In genomic region chr16:9195301-9195700, GRCh38 we compare ENCODE assay signal across 17 cellular contexts.
DNase-seq lines count a peak whose midpoint lies in the region; ATAC-seq and TF ChIP-seq lines count a peak whose summit lies in the region.
"Had no signal": no experiment of that assay in that cellular context is flagged by ENCODE, and none has a peak within 500 bp of the region (broad histone marks: within the 10 kb centered on the region; RNA-seq: fewer than 3 reads in every experiment).

No MANE protein-coding gene starts in this region.

- H3K27me3 ChIP-seq in DND-41 (ENCODE audit: insufficient read depth, low read length, poor library complexity) = no peaks in the 10 kb centered on the region
- no peaks in the 10 kb centered on the region for H3K27me3 ChIP-seq in hepatocyte
- H3K27me3 ChIP-seq in smooth muscle cell (ENCODE audit: low read depth) = peaks cover 12% of the 10 kb centered on the region
- H3K27me3 ChIP-seq: BLaER1 treated with 17β-estradiol and CSF1 and Interleukin-3, amounts not matched to agents 10 nM and 100 nM had no signal

- H3K4me3 ChIP-seq in DND-41 (ENCODE audit: low read depth in 1 of 2, low read length in 2 of 2) (no peak overlapping the region), hepatocyte (no peak overlapping the region), smooth muscle cell (no peak overlapping the region)
- H3K4me3 ChIP-seq: BLaER1 treated with 17β-estradiol and CSF1 and Interleukin-3, amounts not matched to agents 10 nM and 100 nM; GM23248; HAP-1 had no signal

- no peak overlapping the region for H3K27ac Mint-ChIP-seq in activated T-cell treated with anti-CD3 and anti-CD28 coated beads, Interleukin-2, amount 50 U/mL, for 24 hours
- H3K27ac Mint-ChIP-seq: B cell; CD4-positive, CD25-positive, alpha-beta regulatory T cell; CD8-positive, alpha-beta memory T cell had no signal

- TF ChIP-seq CTCF in DND-41 (IDR thresholded peaks at IDR 0.05; ENCODE audit: borderline replicate concordance, extremely low read depth, low read length, poor library complexity, severe bottlenecking) (no peak), hepatocyte (IDR thresholded peaks at IDR 0.05; ENCODE audit: poor library complexity) (no peak), smooth muscle cell (IDR thresholded peaks at IDR 0.05; ENCODE audit: borderline replicate concordance, insufficient read depth, poor library complexity, severe bottlenecking) (no peak)

- H3K36me3 Mint-ChIP-seq in activated T-cell treated with anti-CD3 and anti-CD28 coated beads, Interleukin-2, amount 50 U/mL, for 24 hours (ENCODE audit: low read depth) = no peaks in the 10 kb centered on the region
- H3K36me3 Mint-ChIP-seq: CD4-positive, CD25-positive, alpha-beta regulatory T cell; CD8-positive, alpha-beta memory T cell had no signal

- peaks cover 10% of the 10 kb centered on the region for H3K27me3 Mint-ChIP-seq in activated T-cell treated with anti-CD3 and anti-CD28 coated beads, Interleukin-2, amount 50 U/mL, for 24 hours
- H3K27me3 Mint-ChIP-seq: CD4-positive, CD25-positive, alpha-beta regulatory T cell had no signal

- H3K9me3 ChIP-seq in DND-41 (ENCODE audit: insufficient read depth, low read length, severe bottlenecking) = no peaks in the 10 kb centered on the region
- no peaks in the 10 kb centered on the region for H3K9me3 ChIP-seq in hepatocyte (ENCODE audit: low read depth)
- H3K9me3 ChIP-seq in smooth muscle cell (replicated peaks; ENCODE audit: low read depth) = no peaks in the 10 kb centered on the region
- H3K9me3 ChIP-seq: HAP-1 had no signal

- ATAC-seq in Right ventricle myocardium superior (ENCODE audit: poor library complexity) = peak; percentile 41
- ATAC-seq in Right ventricle myocardium inferior = no peak
- no peak for ATAC-seq in DND-41 (ENCODE audit: insufficient read depth, low read depth)

- intact Hi-C loops in Right ventricle myocardium superior (cut with DNase I) (no loop called here), Right ventricle myocardium inferior (cut with DNase I) (no loop called here)

- WGBS in hepatocyte (ENCODE audit: low lambda C conversion rate, missing lambda C conversion rate) = 34% methylated on average over 6 of the region's 6 CpGs
- 24% methylated on average over 6 of the region's 6 CpGs for WGBS in smooth muscle cell (ENCODE audit: low lambda C conversion rate)

- H3K9me3 Mint-ChIP-seq in activated T-cell treated with anti-CD3 and anti-CD28 coated beads, Interleukin-2, amount 50 U/mL, for 24 hours = no peaks in the 10 kb centered on the region
- H3K9me3 Mint-ChIP-seq: CD8-positive, alpha-beta memory T cell had no signal

- H3K9ac ChIP-seq in DND-41 (ENCODE audit: low read depth, low read length) (no peak overlapping the region), smooth muscle cell (ENCODE audit: low read depth) (no peak overlapping the region)
- H3K9ac ChIP-seq: BLaER1 treated with 17β-estradiol and CSF1 and Interleukin-3, amounts not matched to agents 10 nM and 100 nM; GM23248 had no signal

- H3K4me3 Mint-ChIP-seq in activated T-cell treated with anti-CD3 and anti-CD28 coated beads, Interleukin-2, amount 50 U/mL, for 24 hours = no peak overlapping the region
- H3K4me3 Mint-ChIP-seq: B cell; CD4-positive, CD25-positive, alpha-beta regulatory T cell; CD8-positive, alpha-beta memory T cell had no signal

- H4K20me1 ChIP-seq in DND-41 (ENCODE audit: insufficient read depth, low read length) = no peaks in the 10 kb centered on the region
- H4K20me1 ChIP-seq in hepatocyte (ENCODE audit: insufficient read depth, poor library complexity, severe bottlenecking) = no peaks in the 10 kb centered on the region
- H4K20me1 ChIP-seq in smooth muscle cell (ENCODE audit: low read depth) = no peaks in the 10 kb centered on the region
- H4K20me1 ChIP-seq: BLaER1 treated with 17β-estradiol and CSF1 and Interleukin-3, amounts not matched to agents 10 nM and 100 nM had no signal

- H3K4me2 ChIP-seq in DND-41 (ENCODE audit: insufficient read depth, low read length) (no peak overlapping the region), hepatocyte (no peak overlapping the region), smooth muscle cell (no peak overlapping the region)
- H3K4me2 ChIP-seq: BLaER1 treated with 17β-estradiol and CSF1 and Interleukin-3, amounts not matched to agents 10 nM and 100 nM had no signal

- DNase-seq in Right ventricle myocardium superior = no peak
- DNase-seq in Right ventricle myocardium inferior (ENCODE audit: missing footprints) = no peak
- DNase-seq in DND-41 = peak; percentile 6
- peak; percentile 17 for DNase-seq in hepatocyte (ENCODE audit: low spot score)
- peak; percentile 7 for DNase-seq in smooth muscle cell (lab: John Stamatoyannopoulos, UW; ENCODE audit: unreplicated experiment)
- DNase-seq in NOMO-1 treated with DMSO at 0.1 percent for 48 hours (lab: John Stamatoyannopoulos, UW; ENCODE audit: unreplicated experiment) = no peak
- DNase-seq in activated T-cell treated with anti-CD3 and anti-CD28 coated beads, Interleukin-2, amount 50 U/mL, for 24 hours = no peak
- DNase-seq: CD4-positive, CD25-positive, alpha-beta regulatory T cell; CD8-positive, alpha-beta memory T cell; COR-L47; GDM1; GM23248; IMR-90 had no signal

- H3K9me2 ChIP-seq in hepatocyte (replicated peaks; ENCODE audit: insufficient read depth) = no peaks in the 10 kb centered on the region

- H3K36me3 ChIP-seq in DND-41 (ENCODE audit: insufficient read depth, low read length) (no peaks in the 10 kb centered on the region), hepatocyte (replicated peaks; ENCODE audit: insufficient read depth, low read depth) (no peaks in the 10 kb centered on the region), smooth muscle cell (ENCODE audit: low read depth) (no peaks in the 10 kb centered on the region)
- H3K36me3 ChIP-seq: BLaER1 treated with 17β-estradiol and CSF1 and Interleukin-3, amounts not matched to agents 10 nM and 100 nM; HAP-1 had no signal

- H3K4me1 Mint-ChIP-seq in activated T-cell treated with anti-CD3 and anti-CD28 coated beads, Interleukin-2, amount 50 U/mL, for 24 hours (ENCODE audit: low read depth) = no peaks in the 10 kb centered on the region
- H3K4me1 Mint-ChIP-seq: B cell; CD4-positive, CD25-positive, alpha-beta regulatory T cell; CD8-positive, alpha-beta memory T cell had no signal

- no peaks in the 10 kb centered on the region for H3F3A ChIP-seq in smooth muscle cell (ENCODE audit: low read depth)

- H2AFZ ChIP-seq in DND-41 (ENCODE audit: low read depth, low read length) = no peak overlapping the region
- no peak overlapping the region for H2AFZ ChIP-seq in hepatocyte
- no peak overlapping the region for H2AFZ ChIP-seq in smooth muscle cell (ENCODE audit: low read depth)
- H2AFZ ChIP-seq: GM23248 had no signal

- H3K27ac ChIP-seq in DND-41 (ENCODE audit: low read length) (no peak overlapping the region), hepatocyte (no peak overlapping the region), smooth muscle cell (ENCODE audit: low read depth) (no peak overlapping the region)
- H3K27ac ChIP-seq: 22Rv1; BLaER1 treated with 17β-estradiol and CSF1 and Interleukin-3, amounts not matched to agents 10 nM and 100 nM; GM23248 had no signal

- H3K79me2 ChIP-seq in DND-41 (ENCODE audit: insufficient read depth, low read length) = no peaks in the 10 kb centered on the region
- H3K79me2 ChIP-seq in hepatocyte = no peaks in the 10 kb centered on the region
- no peaks in the 10 kb centered on the region for H3K79me2 ChIP-seq in smooth muscle cell (ENCODE audit: low read depth)

- no peaks in the 10 kb centered on the region for H3K4me1 ChIP-seq in DND-41 (ENCODE audit: insufficient read depth, low read length)
- H3K4me1 ChIP-seq in hepatocyte (ENCODE audit: insufficient read depth) = no peaks in the 10 kb centered on the region
- H3K4me1 ChIP-seq in smooth muscle cell (ENCODE audit: low read depth) = no peaks in the 10 kb centered on the region
- H3K4me1 ChIP-seq: BLaER1 treated with 17β-estradiol and CSF1 and Interleukin-3, amounts not matched to agents 10 nM and 100 nM; HAP-1 had no signal

Comparison
In these comparisons a context has a peak if more than half of its experiments do, and no peak if none do; other contexts are left out.
1. DNase-seq: peak in DND-41 (single experiment), hepatocyte (single experiment) and smooth muscle cell (single experiment); none in Right ventricle myocardium superior (single experiment), Right ventricle myocardium inferior (single experiment), NOMO-1 treated with DMSO at 0.1 percent for 48 hours (single experiment) and activated T-cell treated with anti-CD3 and anti-CD28 coated beads, Interleukin-2, amount 50 U/mL, for 24 hours (single experiment).